25 cellular contexts compared by ENCODE assay signal in the genomic region with DNA sequence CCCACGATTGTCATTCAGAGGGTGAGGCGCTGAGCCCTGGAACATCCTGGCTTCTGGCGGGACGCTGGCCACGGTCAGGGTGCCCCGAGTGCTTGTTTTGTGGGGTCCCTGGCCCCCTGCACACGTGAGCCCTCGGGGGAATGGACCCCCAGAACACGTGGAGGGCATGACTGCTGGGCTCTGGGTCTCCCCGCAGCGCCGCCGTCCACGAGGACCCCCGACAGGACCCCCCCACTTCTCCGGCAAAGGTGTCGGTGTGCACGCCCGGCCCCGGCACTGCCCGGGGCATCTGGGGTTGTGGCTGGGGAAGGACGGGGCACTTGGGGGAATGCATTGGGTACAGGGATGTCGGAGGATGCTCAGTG.
"Had no signal": no experiment of that assay in that cellular context is flagged by ENCODE, and none has a peak within 500 bp of the region (broad histone marks: within the 10 kb centered on the region; RNA-seq: fewer than 3 reads in every experiment).

No MANE protein-coding gene starts in this region.

- ATAC-seq: activated T-cell treated with anti-CD3 and anti-CD28 coated beads, Interleukin-2, amount 50 U/mL, for 72 hours; T-helper 17 cell had no signal

- H3K27me3 ChIP-seq: MG63 had no signal

- H3K27ac ChIP-seq: Peyer's patch, RWPE1 had no signal

- H3K4me3 Mint-ChIP-seq: activated CD4-positive, alpha-beta memory T cell treated with anti-CD3 and anti-CD28 coated beads for 36 hours; activated CD4-positive, alpha-beta T cell treated with anti-CD3 and anti-CD28 coated beads, Interleukin-2, amount 10 ng/mL, durations not matched to agents 7 days and 5 days; activated naive CD8-positive, alpha-beta T cell treated with anti-CD3 and anti-CD28 coated beads, Interleukin-2, amount 50 U/mL, for 24 hours; brain had no signal

- H3K4me3 ChIP-seq: MG63, Peyer's patch had no signal

- H3K36me3 ChIP-seq: MG63 had no signal

- H3K27ac Mint-ChIP-seq: activated CD4-positive, alpha-beta memory T cell treated with anti-CD3 and anti-CD28 coated beads for 36 hours; activated naive CD4-positive, alpha-beta T cell treated with anti-CD3 and anti-CD28 coated beads, Interleukin-2, amount 50 U/mL, for 72 hours; activated naive CD8-positive, alpha-beta T cell treated with anti-CD3 and anti-CD28 coated beads, Interleukin-2, amount 50 U/mL, for 24 hours; activated T-cell treated with anti-CD3 and anti-CD28 coated beads, Interleukin-2, amount 50 U/mL, for 72 hours; activated T-helper 2 cell treated with anti-CD3 and anti-CD28 coated beads, Interferon-gamma antibody, Interleukin-2, Interleukin-4, amounts not matched to agents 10 μg/mL and 5 μg/mL and 100 μg/mL, durations not matched to agents 14 hours and 24 hours and 36 hours; brain; T-helper 17 cell; WTC11 had no signal

- H3K9me3 Mint-ChIP-seq: activated CD4-positive, alpha-beta memory T cell treated with anti-CD3 and anti-CD28 coated beads for 36 hours; activated naive CD4-positive, alpha-beta T cell treated with anti-CD3 and anti-CD28 coated beads, Interleukin-2, amount 50 U/mL, for 72 hours; activated naive CD8-positive, alpha-beta T cell treated with anti-CD3 and anti-CD28 coated beads, Interleukin-2, amount 50 U/mL, for 24 hours; activated T-cell treated with anti-CD3 and anti-CD28 coated beads, Interleukin-2, amount 50 U/mL, for 72 hours; activated T-helper 2 cell treated with anti-CD3 and anti-CD28 coated beads, Interferon-gamma antibody, Interleukin-2, Interleukin-4, amounts not matched to agents 10 μg/mL and 5 μg/mL and 100 μg/mL, durations not matched to agents 14 hours and 24 hours and 36 hours; WTC11 had no signal

- H3K9me3 ChIP-seq: MG63, Peyer's patch had no signal

- DNase-seq: activated CD4-positive, alpha-beta memory T cell treated with anti-CD3 and anti-CD28 coated beads for 36 hours; activated CD4-positive, alpha-beta T cell treated with anti-CD3 and anti-CD28 coated beads, Interleukin-2, amount 10 ng/mL, durations not matched to agents 7 days and 5 days; activated CD4-positive, CD25-positive, alpha-beta regulatory T cell treated with anti-CD3 and anti-CD28 coated beads, Interleukin-2, amount 50 U/mL, for 72 hours; activated CD8-positive, alpha-beta memory T cell treated with anti-CD3 and anti-CD28 coated beads for 24 hours; activated naive CD8-positive, alpha-beta T cell treated with anti-CD3 and anti-CD28 coated beads, Interleukin-2, amount 50 U/mL, for 24 hours; activated T-cell treated with anti-CD3 and anti-CD28 coated beads, Interleukin-2, amount 50 U/mL, for 72 hours; amniotic stem cell; MG63; MV-4-11; NCI-H1105; NCI-H1436; NCI-H187; NCI-H2081; NCI-H510A treated with DMSO at 0.1 percent for 48 hours; NCI-H69; NK-92 treated with Interleukin-12 subunit alpha and Interleukin-12 subunit beta, amount 100 ng/mL, for 24 hours; Peyer's patch; SIG-M5; T-helper 17 cell; T-helper 9 cell had no signal

- H3K27me3 Mint-ChIP-seq: T-helper 17 cell had no signal

- H3K4me1 Mint-ChIP-seq: activated CD4-positive, alpha-beta T cell treated with anti-CD3 and anti-CD28 coated beads, Interleukin-2, amount 10 ng/mL, durations not matched to agents 7 days and 5 days; brain; WTC11 had no signal
